In the genomic region with DNA sequence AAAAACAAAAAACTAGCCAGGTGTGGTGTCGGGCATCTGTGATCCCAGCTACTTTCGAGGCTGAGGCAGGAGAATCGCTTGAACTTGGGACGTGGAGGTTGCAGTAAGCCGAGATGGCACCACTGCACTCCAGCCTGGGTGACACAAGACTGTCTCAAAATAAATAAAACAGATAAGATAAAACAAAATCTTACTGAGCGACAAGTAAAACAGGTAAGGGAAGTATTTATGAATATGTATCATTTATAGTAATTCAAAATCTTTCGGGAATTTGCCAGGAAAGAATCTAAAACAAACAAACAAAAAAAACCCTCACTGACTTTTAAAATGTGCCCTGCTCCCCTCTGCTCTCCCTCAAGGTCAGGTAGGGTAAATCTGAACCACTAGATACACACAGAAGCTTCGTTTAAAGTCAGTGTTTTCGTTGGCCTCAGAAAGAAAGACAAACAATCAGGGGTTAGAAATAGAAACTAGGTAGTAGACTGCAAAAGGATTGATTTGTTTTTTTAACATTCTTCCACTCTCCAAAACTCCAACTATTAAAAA, we compare ENCODE assay signal across 1 cellular context.
TF ChIP-seq lines count a peak whose summit lies in the region.

No MANE protein-coding gene starts in this region.

TF ChIP-seq in HepG2, 621 proteins besides CTCF, POLR2A, EP300 and RAD21 (continued from another document and continues in another):
- TF ChIP-seq, protein P1, sequence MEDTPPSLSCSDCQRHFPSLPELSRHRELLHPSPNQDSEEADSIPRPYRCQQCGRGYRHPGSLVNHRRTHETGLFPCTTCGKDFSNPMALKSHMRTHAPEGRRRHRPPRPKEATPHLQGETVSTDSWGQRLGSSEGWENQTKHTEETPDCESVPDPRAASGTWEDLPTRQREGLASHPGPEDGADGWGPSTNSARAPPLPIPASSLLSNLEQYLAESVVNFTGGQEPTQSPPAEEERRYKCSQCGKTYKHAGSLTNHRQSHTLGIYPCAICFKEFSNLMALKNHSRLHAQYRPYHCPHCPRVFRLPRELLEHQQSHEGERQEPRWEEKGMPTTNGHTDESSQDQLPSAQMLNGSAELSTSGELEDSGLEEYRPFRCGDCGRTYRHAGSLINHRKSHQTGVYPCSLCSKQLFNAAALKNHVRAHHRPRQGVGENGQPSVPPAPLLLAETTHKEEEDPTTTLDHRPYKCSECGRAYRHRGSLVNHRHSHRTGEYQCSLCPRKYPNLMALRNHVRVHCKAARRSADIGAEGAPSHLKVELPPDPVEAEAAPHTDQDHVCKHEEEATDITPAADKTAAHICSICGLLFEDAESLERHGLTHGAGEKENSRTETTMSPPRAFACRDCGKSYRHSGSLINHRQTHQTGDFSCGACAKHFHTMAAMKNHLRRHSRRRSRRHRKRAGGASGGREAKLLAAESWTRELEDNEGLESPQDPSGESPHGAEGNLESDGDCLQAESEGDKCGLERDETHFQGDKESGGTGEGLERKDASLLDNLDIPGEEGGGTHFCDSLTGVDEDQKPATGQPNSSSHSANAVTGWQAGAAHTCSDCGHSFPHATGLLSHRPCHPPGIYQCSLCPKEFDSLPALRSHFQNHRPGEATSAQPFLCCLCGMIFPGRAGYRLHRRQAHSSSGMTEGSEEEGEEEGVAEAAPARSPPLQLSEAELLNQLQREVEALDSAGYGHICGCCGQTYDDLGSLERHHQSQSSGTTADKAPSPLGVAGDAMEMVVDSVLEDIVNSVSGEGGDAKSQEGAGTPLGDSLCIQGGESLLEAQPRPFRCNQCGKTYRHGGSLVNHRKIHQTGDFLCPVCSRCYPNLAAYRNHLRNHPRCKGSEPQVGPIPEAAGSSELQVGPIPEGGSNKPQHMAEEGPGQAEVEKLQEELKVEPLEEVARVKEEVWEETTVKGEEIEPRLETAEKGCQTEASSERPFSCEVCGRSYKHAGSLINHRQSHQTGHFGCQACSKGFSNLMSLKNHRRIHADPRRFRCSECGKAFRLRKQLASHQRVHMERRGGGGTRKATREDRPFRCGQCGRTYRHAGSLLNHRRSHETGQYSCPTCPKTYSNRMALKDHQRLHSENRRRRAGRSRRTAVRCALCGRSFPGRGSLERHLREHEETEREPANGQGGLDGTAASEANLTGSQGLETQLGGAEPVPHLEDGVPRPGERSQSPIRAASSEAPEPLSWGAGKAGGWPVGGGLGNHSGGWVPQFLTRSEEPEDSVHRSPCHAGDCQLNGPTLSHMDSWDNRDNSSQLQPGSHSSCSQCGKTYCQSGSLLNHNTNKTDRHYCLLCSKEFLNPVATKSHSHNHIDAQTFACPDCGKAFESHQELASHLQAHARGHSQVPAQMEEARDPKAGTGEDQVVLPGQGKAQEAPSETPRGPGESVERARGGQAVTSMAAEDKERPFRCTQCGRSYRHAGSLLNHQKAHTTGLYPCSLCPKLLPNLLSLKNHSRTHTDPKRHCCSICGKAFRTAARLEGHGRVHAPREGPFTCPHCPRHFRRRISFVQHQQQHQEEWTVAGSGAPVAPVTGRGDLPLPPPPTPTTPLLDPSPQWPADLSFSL (CRISPR knock-in tag; IDR thresholded peaks at IDR 0.05): no peak
- TF ChIP-seq, protein P2, sequence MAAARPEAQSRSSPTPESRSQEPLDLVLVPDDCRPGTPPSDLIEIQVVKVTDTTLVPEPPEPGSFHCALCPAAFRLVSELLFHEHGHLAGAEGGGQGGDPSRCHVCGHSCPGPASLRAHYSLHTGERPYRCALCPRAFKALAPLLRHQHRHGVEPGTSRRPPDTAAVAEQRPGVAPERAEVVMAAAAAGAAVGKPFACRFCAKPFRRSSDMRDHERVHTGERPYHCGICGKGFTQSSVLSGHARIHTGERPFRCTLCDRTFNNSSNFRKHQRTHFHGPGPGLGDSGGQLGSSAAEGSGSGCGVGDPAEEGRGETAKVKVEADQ (CRISPR knock-in tag; IDR thresholded peaks at IDR 0.05; ENCODE audit: borderline replicate concordance): peak; percentile 66; the same call in 1 of the 2 replicates
- TF ChIP-seq RFX3 (CRISPR knock-in tag; IDR thresholded peaks at IDR 0.05) (no peak), PRPF4 (IDR thresholded peaks at IDR 0.05; ENCODE audit: low read depth, low read length, poor library complexity, severe bottlenecking) (no peak), ZNF484 (CRISPR knock-in tag; IDR thresholded peaks at IDR 0.05; ENCODE audit: borderline replicate concordance, low read depth) (no peak), ZNF121 (CRISPR knock-in tag; IDR thresholded peaks at IDR 0.05) (no peak), ARNTL (CRISPR knock-in tag; IDR thresholded peaks at IDR 0.05) (no peak; the same call in 1 of the 2 replicates), SOX13 (IDR thresholded peaks at IDR 0.05) (no peak), SOX13 (CRISPR knock-in tag; conservative IDR thresholded peaks at IDR 0.05 in 1 of 2, IDR thresholded peaks at IDR 0.05 in 1 of 2) (peak in 1 of 2 experiments; percentile 82; a peak in 2 of 4 replicates), FLYWCH1 (CRISPR knock-in tag; IDR thresholded peaks at IDR 0.05) (no peak), ZBTB3 (CRISPR knock-in tag; IDR thresholded peaks at IDR 0.05; ENCODE audit: borderline replicate concordance, low read depth) (no peak; the same call in 1 of the 2 replicates), ZNF383 (CRISPR knock-in tag; IDR thresholded peaks at IDR 0.05; ENCODE audit: borderline replicate concordance) (0 out of 2 replicates have a peak, but pooled peaks have one; percentile 41), ZNF614 (CRISPR knock-in tag; IDR thresholded peaks at IDR 0.05; ENCODE audit: borderline replicate concordance) (no peak), ISX (CRISPR knock-in tag; conservative IDR thresholded peaks at IDR 0.05) (no peak), ZNF703 (CRISPR knock-in tag; IDR thresholded peaks at IDR 0.05; ENCODE audit: borderline replicate concordance) (no peak), ZNF33B (CRISPR knock-in tag; IDR thresholded peaks at IDR 0.05) (no peak), ZEB1 (IDR thresholded peaks at IDR 0.05; ENCODE audit: insufficient replicate concordance, low read depth) (peak; percentile 22), NONO (IDR thresholded peaks at IDR 0.05) (no peak), NONO (CRISPR knock-in tag; conservative IDR thresholded peaks at IDR 0.05) (no peak), ZNF839 (CRISPR knock-in tag; IDR thresholded peaks at IDR 0.05; ENCODE audit: borderline replicate concordance) (no peak), ADNP (CRISPR knock-in tag; IDR thresholded peaks at IDR 0.05) (no peak), ZNF720 (CRISPR knock-in tag; IDR thresholded peaks at IDR 0.05) (no peak), ZNF782 (CRISPR knock-in tag; IDR thresholded peaks at IDR 0.05; ENCODE audit: borderline replicate concordance) (no peak; the same call in 1 of the 2 replicates), ZNF777 (CRISPR knock-in tag; IDR thresholded peaks at IDR 0.05) (no peak)
- TF ChIP-seq, protein P3, sequence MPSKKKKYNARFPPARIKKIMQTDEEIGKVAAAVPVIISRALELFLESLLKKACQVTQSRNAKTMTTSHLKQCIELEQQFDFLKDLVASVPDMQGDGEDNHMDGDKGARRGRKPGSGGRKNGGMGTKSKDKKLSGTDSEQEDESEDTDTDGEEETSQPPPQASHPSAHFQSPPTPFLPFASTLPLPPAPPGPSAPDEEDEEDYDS (CRISPR knock-in tag; IDR thresholded peaks at IDR 0.05): peak; percentile 32; the same call in 1 of the 2 replicates
- TF ChIP-seq, protein P4, sequence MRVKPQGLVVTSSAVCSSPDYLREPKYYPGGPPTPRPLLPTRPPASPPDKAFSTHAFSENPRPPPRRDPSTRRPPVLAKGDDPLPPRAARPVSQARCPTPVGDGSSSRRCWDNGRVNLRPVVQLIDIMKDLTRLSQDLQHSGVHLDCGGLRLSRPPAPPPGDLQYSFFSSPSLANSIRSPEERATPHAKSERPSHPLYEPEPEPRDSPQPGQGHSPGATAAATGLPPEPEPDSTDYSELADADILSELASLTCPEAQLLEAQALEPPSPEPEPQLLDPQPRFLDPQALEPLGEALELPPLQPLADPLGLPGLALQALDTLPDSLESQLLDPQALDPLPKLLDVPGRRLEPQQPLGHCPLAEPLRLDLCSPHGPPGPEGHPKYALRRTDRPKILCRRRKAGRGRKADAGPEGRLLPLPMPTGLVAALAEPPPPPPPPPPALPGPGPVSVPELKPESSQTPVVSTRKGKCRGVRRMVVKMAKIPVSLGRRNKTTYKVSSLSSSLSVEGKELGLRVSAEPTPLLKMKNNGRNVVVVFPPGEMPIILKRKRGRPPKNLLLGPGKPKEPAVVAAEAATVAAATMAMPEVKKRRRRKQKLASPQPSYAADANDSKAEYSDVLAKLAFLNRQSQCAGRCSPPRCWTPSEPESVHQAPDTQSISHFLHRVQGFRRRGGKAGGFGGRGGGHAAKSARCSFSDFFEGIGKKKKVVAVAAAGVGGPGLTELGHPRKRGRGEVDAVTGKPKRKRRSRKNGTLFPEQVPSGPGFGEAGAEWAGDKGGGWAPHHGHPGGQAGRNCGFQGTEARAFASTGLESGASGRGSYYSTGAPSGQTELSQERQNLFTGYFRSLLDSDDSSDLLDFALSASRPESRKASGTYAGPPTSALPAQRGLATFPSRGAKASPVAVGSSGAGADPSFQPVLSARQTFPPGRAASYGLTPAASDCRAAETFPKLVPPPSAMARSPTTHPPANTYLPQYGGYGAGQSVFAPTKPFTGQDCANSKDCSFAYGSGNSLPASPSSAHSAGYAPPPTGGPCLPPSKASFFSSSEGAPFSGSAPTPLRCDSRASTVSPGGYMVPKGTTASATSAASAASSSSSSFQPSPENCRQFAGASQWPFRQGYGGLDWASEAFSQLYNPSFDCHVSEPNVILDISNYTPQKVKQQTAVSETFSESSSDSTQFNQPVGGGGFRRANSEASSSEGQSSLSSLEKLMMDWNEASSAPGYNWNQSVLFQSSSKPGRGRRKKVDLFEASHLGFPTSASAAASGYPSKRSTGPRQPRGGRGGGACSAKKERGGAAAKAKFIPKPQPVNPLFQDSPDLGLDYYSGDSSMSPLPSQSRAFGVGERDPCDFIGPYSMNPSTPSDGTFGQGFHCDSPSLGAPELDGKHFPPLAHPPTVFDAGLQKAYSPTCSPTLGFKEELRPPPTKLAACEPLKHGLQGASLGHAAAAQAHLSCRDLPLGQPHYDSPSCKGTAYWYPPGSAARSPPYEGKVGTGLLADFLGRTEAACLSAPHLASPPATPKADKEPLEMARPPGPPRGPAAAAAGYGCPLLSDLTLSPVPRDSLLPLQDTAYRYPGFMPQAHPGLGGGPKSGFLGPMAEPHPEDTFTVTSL (CRISPR knock-in tag; IDR thresholded peaks at IDR 0.05; ENCODE audit: borderline replicate concordance): peak; percentile 76; the same call in 1 of the 2 replicates
- TF ChIP-seq, protein P5, sequence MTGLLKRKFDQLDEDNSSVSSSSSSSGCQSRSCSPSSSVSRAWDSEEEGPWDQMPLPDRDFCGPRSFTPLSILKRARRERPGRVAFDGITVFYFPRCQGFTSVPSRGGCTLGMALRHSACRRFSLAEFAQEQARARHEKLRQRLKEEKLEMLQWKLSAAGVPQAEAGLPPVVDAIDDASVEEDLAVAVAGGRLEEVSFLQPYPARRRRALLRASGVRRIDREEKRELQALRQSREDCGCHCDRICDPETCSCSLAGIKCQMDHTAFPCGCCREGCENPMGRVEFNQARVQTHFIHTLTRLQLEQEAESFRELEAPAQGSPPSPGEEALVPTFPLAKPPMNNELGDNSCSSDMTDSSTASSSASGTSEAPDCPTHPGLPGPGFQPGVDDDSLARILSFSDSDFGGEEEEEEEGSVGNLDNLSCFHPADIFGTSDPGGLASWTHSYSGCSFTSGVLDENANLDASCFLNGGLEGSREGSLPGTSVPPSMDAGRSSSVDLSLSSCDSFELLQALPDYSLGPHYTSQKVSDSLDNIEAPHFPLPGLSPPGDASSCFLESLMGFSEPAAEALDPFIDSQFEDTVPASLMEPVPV (CRISPR knock-in tag; IDR thresholded peaks at IDR 0.05): 0 out of 2 replicates have a peak, but pooled peaks have one; percentile 7
- TF ChIP-seq, protein P6, sequence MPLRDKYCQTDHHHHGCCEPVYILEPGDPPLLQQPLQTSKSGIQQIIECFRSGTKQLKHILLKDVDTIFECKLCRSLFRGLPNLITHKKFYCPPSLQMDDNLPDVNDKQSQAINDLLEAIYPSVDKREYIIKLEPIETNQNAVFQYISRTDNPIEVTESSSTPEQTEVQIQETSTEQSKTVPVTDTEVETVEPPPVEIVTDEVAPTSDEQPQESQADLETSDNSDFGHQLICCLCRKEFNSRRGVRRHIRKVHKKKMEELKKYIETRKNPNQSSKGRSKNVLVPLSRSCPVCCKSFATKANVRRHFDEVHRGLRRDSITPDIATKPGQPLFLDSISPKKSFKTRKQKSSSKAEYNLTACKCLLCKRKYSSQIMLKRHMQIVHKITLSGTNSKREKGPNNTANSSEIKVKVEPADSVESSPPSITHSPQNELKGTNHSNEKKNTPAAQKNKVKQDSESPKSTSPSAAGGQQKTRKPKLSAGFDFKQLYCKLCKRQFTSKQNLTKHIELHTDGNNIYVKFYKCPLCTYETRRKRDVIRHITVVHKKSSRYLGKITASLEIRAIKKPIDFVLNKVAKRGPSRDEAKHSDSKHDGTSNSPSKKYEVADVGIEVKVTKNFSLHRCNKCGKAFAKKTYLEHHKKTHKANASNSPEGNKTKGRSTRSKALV (CRISPR knock-in tag; IDR thresholded peaks at IDR 0.05): no peak
- TF ChIP-seq, protein P7, sequence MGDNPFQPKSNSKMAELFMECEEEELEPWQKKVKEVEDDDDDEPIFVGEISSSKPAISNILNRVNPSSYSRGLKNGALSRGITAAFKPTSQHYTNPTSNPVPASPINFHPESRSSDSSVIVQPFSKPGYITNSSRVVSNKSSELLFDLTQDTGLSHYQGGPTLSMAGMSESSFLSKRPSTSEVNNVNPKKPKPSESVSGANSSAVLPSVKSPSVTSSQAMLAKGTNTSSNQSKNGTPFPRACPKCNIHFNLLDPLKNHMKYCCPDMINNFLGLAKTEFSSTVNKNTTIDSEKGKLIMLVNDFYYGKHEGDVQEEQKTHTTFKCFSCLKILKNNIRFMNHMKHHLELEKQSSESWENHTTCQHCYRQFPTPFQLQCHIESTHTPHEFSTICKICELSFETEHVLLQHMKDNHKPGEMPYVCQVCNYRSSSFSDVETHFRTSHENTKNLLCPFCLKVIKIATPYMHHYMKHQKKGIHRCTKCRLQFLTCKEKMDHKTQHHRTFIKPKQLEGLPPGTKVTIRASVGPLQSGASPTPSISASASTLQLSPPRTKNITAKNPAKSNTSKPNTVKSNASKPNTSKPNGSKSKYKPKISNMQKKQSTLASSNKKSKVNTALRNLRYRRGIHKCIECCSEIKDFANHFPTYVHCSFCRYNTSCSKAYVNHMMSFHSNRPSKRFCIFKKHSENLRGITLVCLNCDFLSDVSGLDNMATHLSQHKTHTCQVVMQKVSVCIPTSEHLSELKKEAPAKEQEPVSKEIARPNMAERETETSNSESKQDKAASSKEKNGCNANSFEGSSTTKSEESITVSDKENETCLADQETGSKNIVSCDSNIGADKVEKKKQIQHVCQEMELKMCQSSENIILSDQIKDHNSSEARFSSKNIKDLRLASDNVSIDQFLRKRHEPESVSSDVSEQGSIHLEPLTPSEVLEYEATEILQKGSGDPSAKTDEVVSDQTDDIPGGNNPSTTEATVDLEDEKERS (CRISPR knock-in tag; IDR thresholded peaks at IDR 0.05): peak; percentile 46; the same call in 1 of the 2 replicates
- TF ChIP-seq, protein P8, sequence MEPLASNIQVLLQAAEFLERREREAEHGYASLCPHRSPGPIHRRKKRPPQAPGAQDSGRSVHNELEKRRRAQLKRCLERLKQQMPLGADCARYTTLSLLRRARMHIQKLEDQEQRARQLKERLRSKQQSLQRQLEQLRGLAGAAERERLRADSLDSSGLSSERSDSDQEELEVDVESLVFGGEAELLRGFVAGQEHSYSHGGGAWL (CRISPR knock-in tag; IDR thresholded peaks at IDR 0.05): 0 out of 2 replicates have a peak, but pooled peaks have one; percentile 62
- TF ChIP-seq, protein P9, sequence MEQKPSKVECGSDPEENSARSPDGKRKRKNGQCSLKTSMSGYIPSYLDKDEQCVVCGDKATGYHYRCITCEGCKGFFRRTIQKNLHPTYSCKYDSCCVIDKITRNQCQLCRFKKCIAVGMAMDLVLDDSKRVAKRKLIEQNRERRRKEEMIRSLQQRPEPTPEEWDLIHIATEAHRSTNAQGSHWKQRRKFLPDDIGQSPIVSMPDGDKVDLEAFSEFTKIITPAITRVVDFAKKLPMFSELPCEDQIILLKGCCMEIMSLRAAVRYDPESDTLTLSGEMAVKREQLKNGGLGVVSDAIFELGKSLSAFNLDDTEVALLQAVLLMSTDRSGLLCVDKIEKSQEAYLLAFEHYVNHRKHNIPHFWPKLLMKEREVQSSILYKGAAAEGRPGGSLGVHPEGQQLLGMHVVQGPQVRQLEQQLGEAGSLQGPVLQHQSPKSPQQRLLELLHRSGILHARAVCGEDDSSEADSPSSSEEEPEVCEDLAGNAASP (CRISPR knock-in tag; IDR thresholded peaks at IDR 0.05; ENCODE audit: borderline replicate concordance): peak; percentile 95
